Comparison of ENCODE assay signal across 27 cellular contexts in genomic region chr16:54952195-54952594, GRCh38. TPM values are rescaled to one million over a fixed set of nuclear protein-coding genes. Genes with fewer than 3 reads are reported as not detected.
"Had no signal": no experiment of that assay in that cellular context is flagged by ENCODE, and none has a peak within 500 bp of the region (broad histone marks: within the 10 kb centered on the region; RNA-seq: fewer than 3 reads in every experiment).

No MANE protein-coding gene starts in this region.

- H3K4me2 ChIP-seq: smooth muscle cell had no signal

- H3K36me3 Mint-ChIP-seq: memory B cell; natural killer cell treated with Interleukin-12 subunit alpha and Interleukin-12 subunit beta and Interleukin-15 and Interleukin-18, amount 100 ng/mL, for 72 hours; stimulated activated memory B cell treated with anti-CD40 and anti-IgM and Interleukin-4, amounts not matched to agents 10 μg/mL and 1 μg/mL and 100 μg/mL, for 72 hours had no signal

- H3K27me3 ChIP-seq: ovary, right atrium auricular region, right lobe of liver, uterus had no signal

- H3K4me3 ChIP-seq: left ventricle myocardium inferior, lung, mucosa of descending colon, ovary, right atrium auricular region, right lobe of liver, smooth muscle cell, tibial nerve, uterus had no signal

- H3K27ac ChIP-seq: left ventricle myocardium inferior, ovary, right atrium auricular region, right lobe of liver, tibial nerve, uterus had no signal

- H3K9me3 ChIP-seq: left ventricle myocardium inferior, mucosa of descending colon, ovary, right atrium auricular region, right lobe of liver, uterus had no signal

- DNase-seq: islet precursor cell; left ventricle myocardium inferior; midbrain; mucosa of descending colon; naive thymus-derived CD4-positive, alpha-beta T cell; ovary; right lobe of liver; stimulated activated CD4-positive, alpha-beta T cell treated with anti-CD3 and anti-CD28 coated beads, Interleukin-1b, Interleukin-23, amount 100 ng/mL, for 48 hours; stimulated activated CD4-positive, alpha-beta T cell treated with anti-CD3 and anti-CD28 coated beads, Interleukin-2, amount 100 ng/mL, for 48 hours; stimulated activated CD4-positive, alpha-beta T cell treated with anti-CD3 and anti-CD28 coated beads, Interleukin-4, amount 100 ng/mL, for 4 hours; stimulated activated CD8-positive, alpha-beta memory T cell treated with anti-CD3 and anti-CD28 coated beads, Interleukin-4, amount 100 ng/mL, for 48 hours; stimulated activated naive CD4-positive, alpha-beta T cell treated with Interleukin-2 at 50 U/mL for 16 hours; stimulated activated naive CD8-positive, alpha-beta T cell treated with anti-CD3 and anti-CD28 coated beads, Interleukin-15, amount 100 ng/mL, for 72 hours; substantia nigra; uterus had no signal

- H3K36me3 ChIP-seq: left ventricle myocardium inferior, ovary, right atrium auricular region, right lobe of liver, tibial nerve, uterus had no signal

- H3K4me3 Mint-ChIP-seq: memory B cell; naive thymus-derived CD4-positive, alpha-beta T cell; natural killer cell treated with Interleukin-12 subunit alpha and Interleukin-12 subunit beta and Interleukin-15 and Interleukin-18, amount 100 ng/mL, for 72 hours; stimulated activated memory B cell treated with anti-CD40 and anti-IgM and Interleukin-4, amounts not matched to agents 10 μg/mL and 1 μg/mL and 100 μg/mL, for 72 hours; stimulated activated naive CD8-positive, alpha-beta T cell treated with anti-CD3 and anti-CD28 coated beads, Interleukin-15, amount 100 ng/mL, for 72 hours; type B pancreatic cell had no signal

- H3K4me1 Mint-ChIP-seq: memory B cell; naive thymus-derived CD4-positive, alpha-beta T cell; stimulated activated memory B cell treated with anti-CD40 and anti-IgM and Interleukin-4, amounts not matched to agents 10 μg/mL and 1 μg/mL and 100 μg/mL, for 72 hours; stimulated activated naive CD8-positive, alpha-beta T cell treated with anti-CD3 and anti-CD28 coated beads, Interleukin-15, amount 100 ng/mL, for 72 hours had no signal

- H3K4me1 ChIP-seq: left ventricle myocardium inferior, right atrium auricular region, right lobe of liver, tibial nerve, uterus had no signal

- H3K27ac Mint-ChIP-seq: memory B cell; naive thymus-derived CD4-positive, alpha-beta T cell; natural killer cell treated with Interleukin-12 subunit alpha and Interleukin-12 subunit beta and Interleukin-15 and Interleukin-18, amount 100 ng/mL, for 72 hours; progenitor cell of endocrine pancreas; stimulated activated memory B cell treated with anti-CD40 and anti-IgM and Interleukin-4, amounts not matched to agents 10 μg/mL and 1 μg/mL and 100 μg/mL, for 72 hours; stimulated activated naive CD8-positive, alpha-beta T cell treated with anti-CD3 and anti-CD28 coated beads, Interleukin-15, amount 100 ng/mL, for 72 hours; type B pancreatic cell had no signal

- ATAC-seq: mucosa of descending colon; naive thymus-derived CD4-positive, alpha-beta T cell; natural killer cell treated with Interleukin-12 subunit alpha and Interleukin-12 subunit beta and Interleukin-15 and Interleukin-18, amount 100 ng/mL, for 72 hours; right lobe of liver; stimulated activated memory B cell treated with anti-CD40 and anti-IgM and Interleukin-4, amounts not matched to agents 10 μg/mL and 1 μg/mL and 100 μg/mL, for 72 hours; stimulated activated naive CD8-positive, alpha-beta T cell treated with anti-CD3 and anti-CD28 coated beads, Interleukin-15, amount 100 ng/mL, for 72 hours had no signal

RNA-seq across cellular contexts. Expression of gene IRX5, which starts 21.5 kb away (rescaled TPM):
- total RNA-seq: mesenteric fat pad; mucosa of descending colon; natural killer cell treated with Interleukin-12 subunit alpha and Interleukin-12 subunit beta and Interleukin-15 and Interleukin-18, amount 100 ng/mL, for 72 hours; omental fat pad; right lobe of liver; temporal lobe; tibial nerve had no signal
- polyA plus RNA-seq: naive thymus-derived CD4-positive, alpha-beta T cell had no signal
